In the genomic region with DNA sequence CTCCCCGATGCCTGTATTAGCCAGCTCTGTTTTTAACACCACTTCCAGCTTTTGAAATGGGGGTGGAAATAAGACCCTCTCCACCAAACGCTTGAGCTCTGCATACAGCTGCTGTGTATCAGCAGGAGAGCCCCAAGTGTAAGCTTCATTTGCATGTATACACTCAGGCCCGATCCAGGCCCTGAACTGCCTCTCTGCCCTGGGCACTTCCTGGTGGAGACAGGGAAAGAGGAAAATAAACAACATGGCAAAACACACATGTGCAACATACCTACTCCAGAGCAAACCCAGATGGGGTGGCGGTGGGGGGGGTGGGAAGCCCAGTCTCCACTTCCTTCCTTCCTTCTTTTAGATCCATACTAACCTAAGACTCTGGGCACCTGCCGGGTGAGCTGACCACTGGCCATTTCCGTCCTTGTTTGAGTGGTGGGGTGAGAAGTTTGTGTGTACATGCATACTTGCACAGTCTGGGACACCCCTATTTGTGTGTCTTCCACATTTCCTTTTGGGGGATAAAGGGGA, we compare ENCODE assay signal across 1 cellular context.
TF ChIP-seq lines count a peak whose summit lies in the region.

No MANE protein-coding gene starts in this region.

TF ChIP-seq in GM23338, 12 proteins besides CTCF, POLR2A, EP300 and RAD21 (continued from another document):
- TF ChIP-seq, protein P1, sequence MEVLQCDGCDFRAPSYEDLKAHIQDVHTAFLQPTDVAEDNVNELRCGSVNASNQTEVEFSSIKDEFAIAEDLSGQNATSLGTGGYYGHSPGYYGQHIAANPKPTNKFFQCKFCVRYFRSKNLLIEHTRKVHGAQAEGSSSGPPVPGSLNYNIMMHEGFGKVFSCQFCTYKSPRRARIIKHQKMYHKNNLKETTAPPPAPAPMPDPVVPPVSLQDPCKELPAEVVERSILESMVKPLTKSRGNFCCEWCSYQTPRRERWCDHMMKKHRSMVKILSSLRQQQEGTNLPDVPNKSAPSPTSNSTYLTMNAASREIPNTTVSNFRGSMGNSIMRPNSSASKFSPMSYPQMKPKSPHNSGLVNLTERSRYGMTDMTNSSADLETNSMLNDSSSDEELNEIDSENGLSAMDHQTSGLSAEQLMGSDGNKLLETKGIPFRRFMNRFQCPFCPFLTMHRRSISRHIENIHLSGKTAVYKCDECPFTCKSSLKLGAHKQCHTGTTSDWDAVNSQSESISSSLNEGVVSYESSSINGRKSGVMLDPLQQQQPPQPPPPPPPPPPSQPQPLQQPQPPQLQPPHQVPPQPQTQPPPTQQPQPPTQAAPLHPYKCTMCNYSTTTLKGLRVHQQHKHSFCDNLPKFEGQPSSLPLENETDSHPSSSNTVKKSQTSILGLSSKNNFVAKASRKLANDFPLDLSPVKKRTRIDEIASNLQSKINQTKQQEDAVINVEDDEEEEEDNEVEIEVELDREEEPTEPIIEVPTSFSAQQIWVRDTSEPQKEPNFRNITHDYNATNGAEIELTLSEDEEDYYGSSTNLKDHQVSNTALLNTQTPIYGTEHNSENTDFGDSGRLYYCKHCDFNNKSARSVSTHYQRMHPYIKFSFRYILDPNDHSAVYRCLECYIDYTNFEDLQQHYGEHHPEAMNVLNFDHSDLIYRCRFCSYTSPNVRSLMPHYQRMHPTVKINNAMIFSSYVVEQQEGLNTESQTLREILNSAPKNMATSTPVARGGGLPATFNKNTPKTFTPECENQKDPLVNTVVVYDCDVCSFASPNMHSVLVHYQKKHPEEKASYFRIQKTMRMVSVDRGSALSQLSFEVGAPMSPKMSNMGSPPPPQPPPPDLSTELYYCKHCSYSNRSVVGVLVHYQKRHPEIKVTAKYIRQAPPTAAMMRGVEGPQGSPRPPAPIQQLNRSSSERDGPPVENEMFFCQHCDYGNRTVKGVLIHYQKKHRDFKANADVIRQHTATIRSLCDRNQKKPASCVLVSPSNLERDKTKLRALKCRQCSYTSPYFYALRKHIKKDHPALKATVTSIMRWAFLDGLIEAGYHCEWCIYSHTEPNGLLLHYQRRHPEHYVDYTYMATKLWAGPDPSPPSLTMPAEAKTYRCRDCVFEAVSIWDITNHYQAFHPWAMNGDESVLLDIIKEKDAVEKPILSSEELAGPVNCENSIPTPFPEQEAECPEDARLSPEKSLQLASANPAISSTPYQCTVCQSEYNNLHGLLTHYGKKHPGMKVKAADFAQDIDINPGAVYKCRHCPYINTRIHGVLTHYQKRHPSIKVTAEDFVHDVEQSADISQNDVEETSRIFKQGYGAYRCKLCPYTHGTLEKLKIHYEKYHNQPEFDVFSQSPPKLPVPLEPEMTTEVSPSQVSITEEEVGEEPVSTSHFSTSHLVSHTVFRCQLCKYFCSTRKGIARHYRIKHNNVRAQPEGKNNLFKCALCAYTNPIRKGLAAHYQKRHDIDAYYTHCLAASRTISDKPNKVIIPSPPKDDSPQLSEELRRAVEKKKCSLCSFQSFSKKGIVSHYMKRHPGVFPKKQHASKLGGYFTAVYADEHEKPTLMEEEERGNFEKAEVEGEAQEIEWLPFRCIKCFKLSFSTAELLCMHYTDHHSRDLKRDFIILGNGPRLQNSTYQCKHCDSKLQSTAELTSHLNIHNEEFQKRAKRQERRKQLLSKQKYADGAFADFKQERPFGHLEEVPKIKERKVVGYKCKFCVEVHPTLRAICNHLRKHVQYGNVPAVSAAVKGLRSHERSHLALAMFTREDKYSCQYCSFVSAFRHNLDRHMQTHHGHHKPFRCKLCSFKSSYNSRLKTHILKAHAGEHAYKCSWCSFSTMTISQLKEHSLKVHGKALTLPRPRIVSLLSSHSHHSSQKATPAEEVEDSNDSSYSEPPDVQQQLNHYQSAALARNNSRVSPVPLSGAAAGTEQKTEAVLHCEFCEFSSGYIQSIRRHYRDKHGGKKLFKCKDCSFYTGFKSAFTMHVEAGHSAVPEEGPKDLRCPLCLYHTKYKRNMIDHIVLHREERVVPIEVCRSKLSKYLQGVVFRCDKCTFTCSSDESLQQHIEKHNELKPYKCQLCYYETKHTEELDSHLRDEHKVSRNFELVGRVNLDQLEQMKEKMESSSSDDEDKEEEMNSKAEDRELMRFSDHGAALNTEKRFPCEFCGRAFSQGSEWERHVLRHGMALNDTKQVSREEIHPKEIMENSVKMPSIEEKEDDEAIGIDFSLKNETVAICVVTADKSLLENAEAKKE (CRISPR knock-in tag; IDR thresholded peaks at IDR 0.05), result no peak
